In genomic region chr5:157918811-157919742, GRCh38 we compare ENCODE assay signal across 9 cellular contexts.
DNase-seq lines count a peak whose midpoint lies in the region; ATAC-seq and TF ChIP-seq lines count a peak whose summit lies in the region.
"Had no signal": no experiment of that assay in that cellular context is flagged by ENCODE, and none has a peak within 500 bp of the region (broad histone marks: within the 10 kb centered on the region; RNA-seq: fewer than 3 reads in every experiment).

No MANE protein-coding gene starts in this region.

- H3K27ac ChIP-seq in CD4-positive, CD25-positive, alpha-beta regulatory T cell (ENCODE audit: insufficient read depth, low read length, poor library complexity, severe bottlenecking): peak overlapping the region; percentile 51
- H3K27ac ChIP-seq in mesendoderm (ENCODE audit: low read depth, low read length): no peak overlapping the region
- no peak overlapping the region for H3K27ac ChIP-seq in esophagus muscularis mucosa (replicated peaks in 1 of 4)

- no peak overlapping the region for H3K4ac ChIP-seq in mesendoderm (ENCODE audit: low read depth, low read length)

- no peaks in the 10 kb centered on the region for H3K9me3 Mint-ChIP-seq in CD4-positive, CD25-positive, alpha-beta regulatory T cell
- no peaks in the 10 kb centered on the region for H3K9me3 Mint-ChIP-seq in activated T-cell treated with anti-CD3 and anti-CD28 coated beads, Interleukin-2, amount 50 U/mL, for 4 hours

- peak overlapping the region; percentile 0 for H2BK120ac ChIP-seq in mesendoderm (ENCODE audit: low read depth, low read length)

- H3K4me1 ChIP-seq in CD4-positive, CD25-positive, alpha-beta regulatory T cell (ENCODE audit: control insufficient read depth, insufficient read depth, low read length, poor library complexity, severe bottlenecking): peaks cover 24% of the 10 kb centered on the region
- H3K4me1 ChIP-seq in mesendoderm (ENCODE audit: control insufficient read depth, low read depth, low read length) (peaks cover 21% of the 10 kb centered on the region), esophagus muscularis mucosa (peaks cover 28 to 45% (median 34%) of the 10 kb centered on the region in 4 donors)

- no peak overlapping the region for H4K8ac ChIP-seq in mesendoderm (ENCODE audit: low read depth, low read length)

- no peak for TF ChIP-seq POLR2A in esophagus muscularis mucosa (IDR thresholded peaks at IDR 0.05; ENCODE audit: low read depth)

- intact Hi-C loops in esophagus muscularis mucosa (cut with DNase I): loop anchor here (1.0 to 10.0 kb wide), 2 partner anchors 64 to 104 kb away; no protein-coding TSS in a partner anchor

- peak overlapping the region; percentile 89 to 97 (median 97) for H3K27ac Mint-ChIP-seq in CD4-positive, CD25-positive, alpha-beta regulatory T cell

- peak overlapping the region; percentile 18 for H3K56ac ChIP-seq in mesendoderm (ENCODE audit: low read length)

- no peaks in the 10 kb centered on the region for H3K36me3 Mint-ChIP-seq in CD4-positive, CD25-positive, alpha-beta regulatory T cell
- no peaks in the 10 kb centered on the region for H3K36me3 Mint-ChIP-seq in activated T-cell treated with anti-CD3 and anti-CD28 coated beads, Interleukin-2, amount 50 U/mL, for 4 hours (ENCODE audit: insufficient read depth)

- peak overlapping the region; percentile 60 for H3K4me3 ChIP-seq in CD4-positive, CD25-positive, alpha-beta regulatory T cell (ENCODE audit: low read depth, low read length)
- H3K4me3 ChIP-seq in mesendoderm (ENCODE audit: low read length): no peak overlapping the region
- H3K4me3 ChIP-seq in esophagus muscularis mucosa: no peak overlapping the region

- peak overlapping the region; percentile 20 for H2AK5ac ChIP-seq in mesendoderm (ENCODE audit: low read length)

- no peaks in the 10 kb centered on the region for H3K79me2 ChIP-seq in mesendoderm (ENCODE audit: control insufficient read depth, insufficient read depth, low read length)

- H2BK15ac ChIP-seq in mesendoderm (replicated peaks; ENCODE audit: low read depth): no peak overlapping the region

- no peaks in the 10 kb centered on the region for H3K27me3 ChIP-seq in CD4-positive, CD25-positive, alpha-beta regulatory T cell (ENCODE audit: control insufficient read depth, insufficient read depth, low read length)
- H3K27me3 ChIP-seq in mesendoderm (ENCODE audit: insufficient read depth, low read length, poor library complexity) (no peaks in the 10 kb centered on the region), esophagus muscularis mucosa (no peaks in the 10 kb centered on the region)

- peak overlapping the region; percentile 58 to 86 (median 74) for H3K4me3 Mint-ChIP-seq in CD4-positive, CD25-positive, alpha-beta regulatory T cell
- peak overlapping the region; percentile 4 for H3K4me3 Mint-ChIP-seq in activated T-cell treated with anti-CD3 and anti-CD28 coated beads, Interleukin-2, amount 50 U/mL, for 4 hours

- H3K9ac ChIP-seq in mesendoderm (ENCODE audit: low read length): no peak overlapping the region

- no peaks in the 10 kb centered on the region for H3K27me3 Mint-ChIP-seq in CD4-positive, CD25-positive, alpha-beta regulatory T cell
- no peaks in the 10 kb centered on the region for H3K27me3 Mint-ChIP-seq in activated T-cell treated with anti-CD3 and anti-CD28 coated beads, Interleukin-2, amount 50 U/mL, for 4 hours (ENCODE audit: low read depth)

- peak overlapping the region; percentile 47 for H2BK5ac ChIP-seq in mesendoderm (ENCODE audit: low read length)

- no peaks in the 10 kb centered on the region for H3K36me3 ChIP-seq in CD4-positive, CD25-positive, alpha-beta regulatory T cell (ENCODE audit: control insufficient read depth, insufficient read depth, low read length)
- H3K36me3 ChIP-seq in mesendoderm (ENCODE audit: control insufficient read depth, insufficient read depth, low read length) (no peaks in the 10 kb centered on the region), esophagus muscularis mucosa (no peaks in the 10 kb centered on the region)

- no peak overlapping the region for H4K5ac ChIP-seq in mesendoderm (ENCODE audit: low read length)

- no peak overlapping the region for H3K23ac ChIP-seq in mesendoderm (ENCODE audit: low read length)

- no peaks in the 10 kb centered on the region for H3K9me3 ChIP-seq in CD4-positive, CD25-positive, alpha-beta regulatory T cell (ENCODE audit: control insufficient read depth in 2 of 2, low read length in 2 of 2)
- no peaks in the 10 kb centered on the region for H3K9me3 ChIP-seq in esophagus muscularis mucosa

- H3K4me2 ChIP-seq in mesendoderm (ENCODE audit: low read length): no peak overlapping the region

- no CpG with 5 or more reads among the region's 19 CpGs for whole genome bisulfite sequencing in mesendoderm (ENCODE audit: extremely low coverage, insufficient coverage, low lambda C conversion rate)
- 77% methylated on average over 19 of the region's 19 CpGs for WGBS in esophagus muscularis mucosa

- peak; percentile 67 to 71 for ATAC-seq in CD4-positive, CD25-positive, alpha-beta regulatory T cell (ENCODE audit: low read depth in 2 of 2)
- ATAC-seq in HG03571 (IDR thresholded peaks at IDR 0.05; ENCODE audit: unreplicated experiment) (peak; percentile 55), GM19023 (IDR thresholded peaks at IDR 0.05; ENCODE audit: unreplicated experiment) (no peak), left lobe of liver (no peak), HG02981 (IDR thresholded peaks at IDR 0.05; ENCODE audit: unreplicated experiment) (no peak)
- ATAC-seq in activated T-cell treated with anti-CD3 and anti-CD28 coated beads, Interleukin-2, amount 50 U/mL, for 4 hours: peak; percentile 40 to 49
- ATAC-seq: Panc1 had no signal

- H3K4me1 Mint-ChIP-seq in CD4-positive, CD25-positive, alpha-beta regulatory T cell: peaks cover 23 to 34% (median 27%) of the 10 kb centered on the region in 4 donors
- peaks cover 26% of the 10 kb centered on the region for H3K4me1 Mint-ChIP-seq in activated T-cell treated with anti-CD3 and anti-CD28 coated beads, Interleukin-2, amount 50 U/mL, for 4 hours (ENCODE audit: low read depth)

- H3K18ac ChIP-seq in mesendoderm (ENCODE audit: low read length): peak overlapping the region; percentile 53

- TF ChIP-seq EP300 in esophagus muscularis mucosa (IDR thresholded peaks at IDR 0.05): no peak

- no peaks in the 10 kb centered on the region for H3K79me1 ChIP-seq in mesendoderm (ENCODE audit: low read length)

- TF ChIP-seq CTCF in esophagus muscularis mucosa (IDR thresholded peaks at IDR 0.05): no peak

- DNase-seq in CD4-positive, CD25-positive, alpha-beta regulatory T cell: peak in 2 of 3 donors; percentile 24 to 79
- DNase-seq in activated T-cell treated with anti-CD3 and anti-CD28 coated beads, Interleukin-2, amount 50 U/mL, for 4 hours: no peak
- peak; percentile 30 for DNase-seq in mesendoderm
- no peak for DNase-seq in left lobe of liver (ENCODE audit: low spot score)
- DNase-seq in esophagus muscularis mucosa (ENCODE audit: extremely low spot score): no peak

Comparison
In these comparisons a context has a peak if more than half of its experiments do, and no peak if none do; other contexts are left out.
1. ATAC-seq: peak in CD4-positive, CD25-positive, alpha-beta regulatory T cell (2 of 2), HG03571 (single experiment) and activated T-cell treated with anti-CD3 and anti-CD28 coated beads, Interleukin-2, amount 50 U/mL, for 4 hours (2 of 2); none in GM19023 (single experiment), left lobe of liver (single experiment) and HG02981 (single experiment).
2. DNase-seq: peak in CD4-positive, CD25-positive, alpha-beta regulatory T cell (2 of 3) and mesendoderm (single experiment); none in activated T-cell treated with anti-CD3 and anti-CD28 coated beads, Interleukin-2, amount 50 U/mL, for 4 hours (single experiment), left lobe of liver (single experiment) and esophagus muscularis mucosa (single experiment).